ENCODE assay signal across 8 cellular contexts in the genomic region with DNA sequence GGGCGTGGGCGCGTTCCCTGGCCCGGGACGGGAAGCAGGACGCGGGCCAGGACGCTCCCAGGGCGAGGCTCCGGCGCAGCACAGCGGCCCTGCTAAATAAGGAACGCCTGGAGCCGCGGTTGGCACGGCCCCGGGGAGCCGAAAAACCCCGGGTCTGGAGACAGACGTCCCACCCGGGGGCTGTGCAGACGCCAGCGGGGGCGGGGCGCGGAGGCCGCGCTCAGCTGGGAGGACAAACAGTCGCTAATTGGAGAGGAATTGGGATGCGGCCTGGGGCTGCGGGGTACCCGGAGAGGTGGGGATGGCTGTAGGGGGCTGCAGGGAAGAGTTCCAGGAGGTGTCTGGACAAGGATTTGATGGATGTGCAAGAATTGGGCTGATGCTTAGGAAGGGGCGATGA. TPM values are rescaled to one million over a fixed set of nuclear protein-coding genes. Genes with fewer than 3 reads are reported as not detected.
DNase-seq lines count a peak whose midpoint lies in the region; ATAC-seq, FAIRE-seq and TF ChIP-seq lines count a peak whose summit lies in the region.
"Not testable (repeated sequence)": the region's sequence is repeated elsewhere in the genome, so short reads cannot be mapped to it uniquely, and the experiment has no call there.

No MANE protein-coding gene starts in this region.

- not testable (repeated sequence) for BruUV-seq in GM12878 (replicated peaks; lab: Mats Ljungman, UMichigan)

- RAD21 ChIA-PET in GM12878 (lab: Charles Lee; ENCODE audit: unreplicated experiment): not testable (repeated sequence)

- H3K4me3 ChIP-seq in GM12875 (ENCODE audit: low read depth, low read length) (peak overlapping the region; percentile 41), GM12878 (peak overlapping the region; percentile 60; the same call in 1 of the 2 replicates), upper lobe of left lung (peak overlapping the region; percentile 47 to 62 (median 54))

- peak; percentile 26 for DNase-seq in T follicular helper cell (ENCODE audit: low read depth)
- DNase-seq in activated CD8-positive, alpha-beta memory T cell treated with anti-CD3 and anti-CD28 coated beads, Interleukin-2, amount 50 U/mL, for 48 hours: peak; percentile 81
- not testable (repeated sequence) for DNase-seq in GM12878 (ENCODE audit: low read depth, low spot score)
- peak; percentile 8 to 82 (median 62) for DNase-seq in head of caudate nucleus
- DNase-seq in naive B cell: peak; percentile 22
- DNase-seq in stimulated activated CD4-positive, alpha-beta T cell treated with anti-CD3 and anti-CD28 coated beads, Interleukin-2, amount 100 ng/mL, for 4 hours (ENCODE audit: low read depth): peak; percentile 21
- DNase-seq in upper lobe of left lung: peak; percentile 22 to 97

- not testable (repeated sequence) for FAIRE-seq in GM12878 (lab: Jason Lieb, UNC)

- H4K20me1 ChIP-seq in GM12878 (ENCODE audit: control insufficient read depth, insufficient read depth): not testable (repeated sequence)

- not testable (repeated sequence) for H3K9ac ChIP-seq in GM12878 (ENCODE audit: control insufficient read depth, insufficient read depth, low read length)

- SMC1A ChIA-PET in GM12878 (lab: Charles Lee; ENCODE audit: uncharacterized antibody, unreplicated experiment): not testable (repeated sequence)

- CTCF ChIA-PET in GM12878 (lab: Yijun Ruan, JAX): not testable (repeated sequence)

- not testable (repeated sequence) for H3K4me2 ChIP-seq in GM12878 (ENCODE audit: control insufficient read depth, insufficient read depth)

- not testable (repeated sequence) for H3K27ac Mint-ChIP-seq in naive B cell

- H2AFZ ChIP-seq in GM12878 (ENCODE audit: control insufficient read depth, low read depth, low read length): not testable (repeated sequence)

- H3K36me3 ChIP-seq in GM12878 (ENCODE audit: control insufficient read depth in 2 of 2, insufficient read depth in 2 of 2, low read length in 1 of 2); upper lobe of left lung: not testable (repeated sequence)

- H3K9me3 Mint-ChIP-seq in naive B cell: not testable (repeated sequence)

- ATAC-seq in GM12878; upper lobe of left lung (ENCODE audit: low FRiP score in 2 of 2): not testable (repeated sequence)
- ATAC-seq in naive B cell (ENCODE audit: low read depth in 2 of 2): peak in 1 of 2 donors; percentile 40

- H3K27me3 Mint-ChIP-seq in naive B cell: not testable (repeated sequence)

- not testable (repeated sequence) for TF ChIP-seq EP300 in GM12878 (IDR thresholded peaks at IDR 0.05; ENCODE audit: borderline replicate concordance in 1 of 2, control insufficient read depth in 1 of 2, low read depth in 2 of 2, low read length in 2 of 2); upper lobe of left lung (IDR thresholded peaks at IDR 0.05)

- not testable (repeated sequence) for H3K79me2 ChIP-seq in GM12878 (ENCODE audit: control insufficient read depth, insufficient read depth, low read length)

- TF ChIP-seq POLR2A in GM12878 (IDR thresholded peaks at IDR 0.05; ENCODE audit: low read depth, low read length); upper lobe of left lung (IDR thresholded peaks at IDR 0.05): not testable (repeated sequence)

- H3K27ac ChIP-seq in GM12878 (ENCODE audit: control insufficient read depth, insufficient read depth): not testable (repeated sequence)
- peak overlapping the region; percentile 71 to 81 (median 76) for H3K27ac ChIP-seq in upper lobe of left lung

- intact Hi-C loops in GM12878 (cut with micrococcal nuclease; ENCODE audit: unreplicated experiment); head of caudate nucleus (cut with DNase I): not testable (repeated sequence)

- not testable (repeated sequence) for TF ChIP-seq CTCF in GM12875 (IDR thresholded peaks at IDR 0.05; ENCODE audit: borderline replicate concordance, insufficient read depth, low read depth, low read length); GM12878 (IDR thresholded peaks at IDR 0.05 in 2 of 3, conservative IDR thresholded peaks at IDR 0.05 in 1 of 3; ENCODE audit: control insufficient read depth in 2 of 3, extremely low read depth in 1 of 3, insufficient read depth in 1 of 3, low read depth in 3 of 3, low read length in 3 of 3); upper lobe of left lung (IDR thresholded peaks at IDR 0.05)

- in situ Hi-C loops in GM12878 (cut with MboI): not testable (repeated sequence)

- H3K9me3 ChIP-seq in GM12878 (replicated peaks; ENCODE audit: control insufficient read depth, insufficient read depth, low read length); upper lobe of left lung: not testable (repeated sequence)

- TF ChIP-seq RAD21 in GM12878 (IDR thresholded peaks at IDR 0.05; ENCODE audit: insufficient read depth, low read depth, low read length): not testable (repeated sequence)

- not testable (repeated sequence) for H3K4me1 Mint-ChIP-seq in naive B cell

- 0% methylated on average over 20 of the region's 33 CpGs for WGBS in GM12878 (ENCODE audit: insufficient coverage, insufficient replicate concordance, low lambda C conversion rate, missing lambda C conversion rate)
- no CpG with 5 or more reads among the region's 33 CpGs for WGBS in upper lobe of left lung, 2 donors

- not testable (repeated sequence) for H3K4me1 ChIP-seq in GM12878 (ENCODE audit: control insufficient read depth, insufficient read depth, low read length); upper lobe of left lung

- POLR2A ChIA-PET in GM12878 (lab: Charles Lee): not testable (repeated sequence)

- not testable (repeated sequence) for H3K36me3 Mint-ChIP-seq in naive B cell

- H3K27me3 ChIP-seq in GM12878 (replicated peaks in 1 of 2; ENCODE audit: control insufficient read depth in 2 of 2, insufficient read depth in 2 of 2, low read length in 1 of 2); upper lobe of left lung: not testable (repeated sequence)

- H3K4me3 Mint-ChIP-seq in naive B cell: peak overlapping the region in 5 of 8 donors; percentile 22 to 68 (median 61)

RNA-seq across cellular contexts. Expression of a gene that starts 25.3 kb away (rescaled TPM):
- 165 and 181 TPM in 2 replicates for total RNA-seq in GM12878 (2013; cell fraction: nucleolus; rRNA removed)
- total RNA-seq in GM12878 (2014; rRNA removed) (13.6 and 13.7 TPM in 2 replicates), GM12878 (2014; rRNA removed; fragmentation: Illumina TruSeq; extraction: Trizol) (14.6 and 15.7 TPM in 2 replicates), GM12878 (2021) (42.8 and 42.9 TPM in 2 replicates), upper lobe of left lung (100 to 1,000 TPM in 2 of 6 donors, 10 to 100 TPM in 4; 49.3 to 189 (median 79.1) TPM)
- 26.3 TPM for polyA plus RNA-seq in GM12878 (2011; ENCODE audit: low read depth)
- polyA plus RNA-seq in GM12878 (2011; rRNA removed) (36.0 and 39.8 TPM in 2 replicates), GM12878 (2014; fragmentation: Illumina TruSeq; extraction: Trizol) (32.4 and 50.4 TPM in 2 replicates), GM12878 (2014; fragmentation: Nextera tagmentation; extraction: Ambion mirVana) (1 to 10 TPM; 7.7 to 8.9 TPM), GM12878 (2014; rRNA removed) (30.1 and 31.4 TPM in 2 replicates), GM12878 (2016; fragmentation: Nextera tagmentation; extraction: Ambion mirVana) (10 to 100 TPM in 1 of 2 experiments, 1 to 10 TPM in 1; 9.3 to 10.2 TPM), naive B cell (ENCODE audit: low read depth in 6 of 6) (1 to 10 TPM in 3 of 6 donors, under 1 TPM in 2, not detected in 1; 0.73 to 3.9 (median 1.3) TPM)
- polyA plus RNA-seq in GM12878 (2011; cell fraction: cytosol; rRNA removed): 16.9 and 22.3 TPM in 2 replicates
- polyA plus RNA-seq in GM12878 (2011; cell fraction: nucleus; rRNA removed): 228 and 263 TPM in 2 replicates
- 48.7 and 63.6 TPM in 2 replicates for polyA plus RNA-seq in GM12878 (2012)
- polyA minus RNA-seq in GM12878 (2011; rRNA and poly(A)+ RNA removed): 16.1 and 17.8 TPM in 2 replicates
- 8.3 and 9.5 TPM in 2 replicates for polyA minus RNA-seq in GM12878 (2011; cell fraction: cytosol; rRNA and poly(A)+ RNA removed)
- 37.6 and 53.8 TPM in 2 replicates for polyA minus RNA-seq in GM12878 (2011; cell fraction: nucleus; rRNA and poly(A)+ RNA removed)
